11 cellular contexts compared by ENCODE assay signal in the genomic region with DNA sequence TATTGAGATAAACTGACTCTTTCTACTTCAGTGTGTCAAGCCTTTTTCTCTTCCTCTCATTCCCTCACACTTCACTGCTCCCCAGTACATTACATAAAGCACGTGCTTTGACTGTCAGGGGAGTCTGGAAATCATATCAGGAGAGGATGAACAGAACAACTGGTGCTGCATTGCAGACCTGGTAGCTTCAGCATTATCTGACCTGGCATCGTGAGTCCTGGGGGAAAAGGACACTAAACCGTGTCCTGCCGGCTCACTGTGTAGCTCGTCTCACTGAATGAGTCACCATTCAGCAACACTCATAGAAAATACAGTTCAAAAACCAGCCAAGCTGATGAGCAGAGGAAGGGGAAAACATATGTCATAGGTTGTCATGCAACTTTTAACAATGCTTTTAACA.
A peak's percentile ranks its signal among the peaks of the same experiment; 100 is the strongest.
DNase-seq lines count a peak whose midpoint lies in the region; ATAC-seq lines count a peak whose summit lies in the region.
"Had no signal": no experiment of that assay in that cellular context is flagged by ENCODE, and none has a peak within 500 bp of the region (broad histone marks: within the 10 kb centered on the region; RNA-seq: fewer than 3 reads in every experiment).

No MANE protein-coding gene starts in this region.

- H3K27ac Mint-ChIP-seq in activated T-helper 17 cell treated with anti-CD3 and anti-CD28 coated beads, Interleukin-2, amount 50 U/mL, for 72 hours, result no peak overlapping the region
- H3K27ac Mint-ChIP-seq: activated naive CD8-positive, alpha-beta T cell had no signal

- H3K4me1 ChIP-seq in neuron (ENCODE audit: insufficient read depth, low read length), result peaks cover 33% of the 10 kb centered on the region

- H3K4me3 Mint-ChIP-seq in activated T-helper 17 cell treated with anti-CD3 and anti-CD28 coated beads, Interleukin-2, amount 50 U/mL, for 72 hours, result no peak overlapping the region
- H3K4me3 Mint-ChIP-seq: activated naive CD8-positive, alpha-beta T cell had no signal

- no peaks in the 10 kb centered on the region for H3K27me3 ChIP-seq in neuron (ENCODE audit: insufficient read depth, low read length)

- no peaks in the 10 kb centered on the region for H3K4me1 Mint-ChIP-seq in activated T-helper 17 cell treated with anti-CD3 and anti-CD28 coated beads, Interleukin-2, amount 50 U/mL, for 72 hours

- DNase-seq in M059J (ENCODE audit: low read depth), result peak; percentile 62
- DNase-seq in cerebellar nuclear complex (lab: John Stamatoyannopoulos, UW), result peak; percentile 35 to 53
- no peak for DNase-seq in UCSD-AML1 (lab: John Stamatoyannopoulos, UW; ENCODE audit: unreplicated experiment)
- DNase-seq in MV-4-11 (lab: John Stamatoyannopoulos, UW), result no peak
- DNase-seq: hippocampal formation, NCI-H187 had no signal

- no peak overlapping the region for H2AFZ ChIP-seq in neuron (ENCODE audit: low read depth, low read length)

- H3K9me3 Mint-ChIP-seq in activated T-helper 17 cell treated with anti-CD3 and anti-CD28 coated beads, Interleukin-2, amount 50 U/mL, for 72 hours, result no peaks in the 10 kb centered on the region

- peak overlapping the region; percentile 48 for H3K4me3 ChIP-seq in neuron (ENCODE audit: low read length)

- H3K27me3 Mint-ChIP-seq in activated T-helper 17 cell treated with anti-CD3 and anti-CD28 coated beads, Interleukin-2, amount 50 U/mL, for 72 hours, result peaks cover 2% of the 10 kb centered on the region
- H3K27me3 Mint-ChIP-seq: activated naive CD8-positive, alpha-beta T cell had no signal

- ATAC-seq in GM21576 (IDR thresholded peaks at IDR 0.05; ENCODE audit: unreplicated experiment) (peak; percentile 63), HG02588 (IDR thresholded peaks at IDR 0.05; ENCODE audit: unreplicated experiment) (no peak)
- no peak for ATAC-seq in activated T-helper 17 cell treated with anti-CD3 and anti-CD28 coated beads, Interleukin-2, amount 50 U/mL, for 72 hours (replicated peaks)

- H3K9me3 ChIP-seq in neuron (ENCODE audit: low read length), result no peaks in the 10 kb centered on the region

- no peaks in the 10 kb centered on the region for H3K36me3 Mint-ChIP-seq in activated T-helper 17 cell treated with anti-CD3 and anti-CD28 coated beads, Interleukin-2, amount 50 U/mL, for 72 hours (ENCODE audit: low read depth)
- H3K36me3 Mint-ChIP-seq: activated naive CD8-positive, alpha-beta T cell had no signal

- peaks cover 16% of the 10 kb centered on the region for H3K36me3 ChIP-seq in neuron (ENCODE audit: insufficient read depth, low read length)

Comparison
In these comparisons a context has a peak if more than half of its experiments do, and no peak if none do; other contexts are left out.
1. DNase-seq: peak in M059J (single experiment) and cerebellar nuclear complex (2 of 2); none in UCSD-AML1 (single experiment) and MV-4-11 (single experiment).